Comparison of ENCODE assay signal across 21 cellular contexts in genomic region chr4:153638011-153638410, GRCh38. TPM values are rescaled to one million over a fixed set of nuclear protein-coding genes. Genes with fewer than 3 reads are reported as not detected.
"Had no signal": no experiment of that assay in that cellular context is flagged by ENCODE, and none has a peak within 500 bp of the region (broad histone marks: within the 10 kb centered on the region; RNA-seq: fewer than 3 reads in every experiment).

No MANE protein-coding gene starts in this region.

- H3K27ac ChIP-seq: dorsolateral prefrontal cortex, heart left ventricle, neural progenitor cell, pancreas, tibial artery, upper lobe of right lung, vagina had no signal

- H3K9me3 ChIP-seq: heart left ventricle, pancreas, tibial artery, upper lobe of right lung, vagina had no signal

- H3K27me3 ChIP-seq: dorsolateral prefrontal cortex, heart left ventricle, neural progenitor cell, pancreas, tibial artery, upper lobe of right lung, vagina had no signal

- H3K9me3 Mint-ChIP-seq: naive thymus-derived CD8-positive, alpha-beta T cell; neural progenitor cell; stimulated activated naive CD8-positive, alpha-beta T cell treated with anti-CD3 and anti-CD28 coated beads, Interleukin-15, Interleukin-2, amounts not matched to agents 100 ng/mL and 50 ng/mL, for 24 hours had no signal

- ATAC-seq: heart left ventricle; naive thymus-derived CD8-positive, alpha-beta T cell; pancreas; right cardiac atrium; upper lobe of right lung had no signal

- H3K9ac ChIP-seq: neural progenitor cell had no signal

- H3K4me2 ChIP-seq: neural progenitor cell, smooth muscle cell had no signal

- H3K4me1 ChIP-seq: neural progenitor cell, pancreas, tibial artery, upper lobe of right lung, vagina had no signal

- H3K4me3 ChIP-seq: dorsolateral prefrontal cortex, heart left ventricle, neural progenitor cell, pancreas, smooth muscle cell, tibial artery, upper lobe of right lung, vagina had no signal

- H2AFZ ChIP-seq: neural progenitor cell had no signal

- H3K27me3 Mint-ChIP-seq: naive thymus-derived CD8-positive, alpha-beta T cell; progenitor cell of endocrine pancreas; stimulated activated naive CD8-positive, alpha-beta T cell treated with anti-CD3 and anti-CD28 coated beads, Interleukin-15, Interleukin-2, amounts not matched to agents 100 ng/mL and 50 ng/mL, for 24 hours had no signal

- H3K4me3 Mint-ChIP-seq: neural progenitor cell; stimulated activated naive CD8-positive, alpha-beta T cell treated with anti-CD3 and anti-CD28 coated beads, Interleukin-15, Interleukin-2, amounts not matched to agents 100 ng/mL and 50 ng/mL, for 24 hours had no signal

- H3K27ac Mint-ChIP-seq: neural progenitor cell, progenitor cell of endocrine pancreas had no signal

- FAIRE-seq: frontal cortex, islet of Langerhans, pancreas had no signal

- DNase-seq: cortex of kidney; dorsolateral prefrontal cortex; effector CD8-positive, alpha-beta T cell; heart left ventricle; hippocampal formation; kidney glomerular epithelial cell; mammary epithelial cell; naive thymus-derived CD8-positive, alpha-beta T cell; occipital lobe; pancreas; right cardiac atrium; stimulated activated CD4-positive, alpha-beta T cell treated with anti-CD3 and anti-CD28 coated beads, Interleukin-2, amount 100 ng/mL, for 48 hours; tibial artery; upper lobe of right lung had no signal

- H3K36me3 ChIP-seq: neural progenitor cell had no signal

RNA-seq across cellular contexts. Expression of gene TLR2, which starts 46.1 kb away (rescaled TPM):
- polyA plus RNA-seq: smooth muscle cell had no signal
